In genomic region chr17:19040350-19040749, GRCh38 we compare ENCODE assay signal across 9 cellular contexts. TPM values are rescaled to one million over a fixed set of nuclear protein-coding genes. Genes with fewer than 3 reads are reported as not detected.
A peak's percentile ranks its signal among the peaks of the same experiment; 100 is the strongest.
DNase-seq lines count a peak whose midpoint lies in the region; ATAC-seq, FAIRE-seq and TF ChIP-seq lines count a peak whose summit lies in the region.
"Not testable (repeated sequence)": the region's sequence is repeated elsewhere in the genome, so short reads cannot be mapped to it uniquely, and the experiment has no call there.
"Had no signal": no experiment of that assay in that cellular context is flagged by ENCODE, and none has a peak within 500 bp of the region (broad histone marks: within the 10 kb centered on the region; RNA-seq: fewer than 3 reads in every experiment).

No MANE protein-coding gene starts in this region.

- not testable (repeated sequence) for H3K27me3 ChIP-seq in CD4-positive, alpha-beta T cell (ENCODE audit: control insufficient read depth, insufficient read depth, low read length); OCI-LY1 (ENCODE audit: insufficient read depth, low read length)

- TF ChIP-seq POLR2A in GM12892 (IDR thresholded peaks at IDR 0.05; ENCODE audit: low read depth, low read length) = not testable (repeated sequence)

- peak; percentile 49 for ATAC-seq in CD4-positive, alpha-beta T cell (ENCODE audit: poor library complexity)
- ATAC-seq in activated naive CD8-positive, alpha-beta T cell treated with anti-CD3 and anti-CD28 coated beads, Interleukin-2, amount 10 ng/mL, durations not matched to agents 7 days and 5 days (ENCODE audit: low read depth) = peak; percentile 46
- peak; percentile 9 for ATAC-seq in mucosa of descending colon

- not testable (repeated sequence) for H3K4me1 Mint-ChIP-seq in CD4-positive, alpha-beta T cell (ENCODE audit: low read depth); activated CD4-positive, alpha-beta memory T cell treated with anti-CD3 and anti-CD28 coated beads for 36 hours (ENCODE audit: low read depth); activated naive CD8-positive, alpha-beta T cell treated with anti-CD3 and anti-CD28 coated beads, Interleukin-2, amount 10 ng/mL, durations not matched to agents 7 days and 5 days

- H3K27ac Mint-ChIP-seq in CD4-positive, alpha-beta T cell; activated naive CD8-positive, alpha-beta T cell treated with anti-CD3 and anti-CD28 coated beads, Interleukin-2, amount 10 ng/mL, durations not matched to agents 7 days and 5 days: not testable (repeated sequence)
- H3K27ac Mint-ChIP-seq in activated CD4-positive, alpha-beta memory T cell treated with anti-CD3 and anti-CD28 coated beads for 36 hours = peak overlapping the region; percentile 50

- POLR2A ChIA-PET in CD4-positive, alpha-beta T cell (lab: Charles Lee); activated CD4-positive, alpha-beta memory T cell treated with anti-CD3 and anti-CD28 coated beads for 36 hours (lab: Charles Lee); activated naive CD8-positive, alpha-beta T cell treated with anti-CD3 and anti-CD28 coated beads, Interleukin-2, amount 10 ng/mL, durations not matched to agents 7 days and 5 days (lab: Charles Lee): not testable (repeated sequence)

- not testable (repeated sequence) for DNase-seq in CD4-positive, alpha-beta T cell; GM12892 (ENCODE audit: insufficient read length); activated CD4-positive, alpha-beta memory T cell treated with anti-CD3 and anti-CD28 coated beads for 36 hours; activated naive CD8-positive, alpha-beta T cell treated with anti-CD3 and anti-CD28 coated beads, Interleukin-2, amount 10 ng/mL, durations not matched to agents 7 days and 5 days; mucosa of descending colon; urothelium cell line (ENCODE audit: low spot score)

- not testable (repeated sequence) for H3K4me2 ChIP-seq in OCI-LY1 (ENCODE audit: low read length)

- not testable (repeated sequence) for H3K9me2 ChIP-seq in OCI-LY1 (ENCODE audit: low read depth, low read length)

- CTCF ChIA-PET in CD4-positive, alpha-beta T cell (lab: Charles Lee); activated CD4-positive, alpha-beta memory T cell treated with anti-CD3 and anti-CD28 coated beads for 36 hours (lab: Charles Lee): not testable (repeated sequence)

- intact Hi-C loops in CD4-positive, alpha-beta T cell (cut with DNase I, micrococcal nuclease); activated CD4-positive, alpha-beta memory T cell treated with anti-CD3 and anti-CD28 coated beads for 36 hours (cut with micrococcal nuclease); mucosa of descending colon (cut with DNase I, micrococcal nuclease): not testable (repeated sequence)

- not testable (repeated sequence) for H3K27ac ChIP-seq in CD4-positive, alpha-beta T cell (ENCODE audit: low read depth, low read length)
- peak overlapping the region; percentile 74 for H3K27ac ChIP-seq in OCI-LY1 (ENCODE audit: low read depth, low read length, poor library complexity, severe bottlenecking)

- H3F3A ChIP-seq in OCI-LY1 (ENCODE audit: insufficient read depth, low read length) = not testable (repeated sequence)

- not testable (repeated sequence) for H3K27me3 Mint-ChIP-seq in CD4-positive, alpha-beta T cell; activated CD4-positive, alpha-beta memory T cell treated with anti-CD3 and anti-CD28 coated beads for 36 hours; activated naive CD8-positive, alpha-beta T cell treated with anti-CD3 and anti-CD28 coated beads, Interleukin-2, amount 10 ng/mL, durations not matched to agents 7 days and 5 days

- H3K79me2 ChIP-seq in OCI-LY1 (ENCODE audit: insufficient read depth, low read length) = not testable (repeated sequence)

- not testable (repeated sequence) for H4K20me1 ChIP-seq in OCI-LY1 (ENCODE audit: insufficient read depth, low read length)

- H3K9me3 ChIP-seq in CD4-positive, alpha-beta T cell (ENCODE audit: control insufficient read depth, low read length); OCI-LY1 (ENCODE audit: low read length); mucosa of descending colon: not testable (repeated sequence)

- not testable (repeated sequence) for H3K4me3 Mint-ChIP-seq in CD4-positive, alpha-beta T cell; activated CD4-positive, alpha-beta memory T cell treated with anti-CD3 and anti-CD28 coated beads for 36 hours; activated naive CD8-positive, alpha-beta T cell treated with anti-CD3 and anti-CD28 coated beads, Interleukin-2, amount 10 ng/mL, durations not matched to agents 7 days and 5 days

- not testable (repeated sequence) for H3K9ac ChIP-seq in OCI-LY1 (ENCODE audit: low read length)

- not testable (repeated sequence) for TF ChIP-seq CTCF in CD4-positive, alpha-beta T cell (IDR thresholded peaks at IDR 0.05); OCI-LY1 (IDR thresholded peaks at IDR 0.05; ENCODE audit: low read length); mucosa of descending colon (IDR thresholded peaks at IDR 0.05)

- peaks cover 10% of the 10 kb centered on the region for H3K4me1 ChIP-seq in OCI-LY1 (ENCODE audit: insufficient read depth, low read length, severe bottlenecking)
- H3K4me1 ChIP-seq in mucosa of descending colon (ENCODE audit: low read depth) = not testable (repeated sequence)

- not testable (repeated sequence) for H3K36me3 ChIP-seq in OCI-LY1 (ENCODE audit: insufficient read depth, low read length); mucosa of descending colon (ENCODE audit: low read depth)

- H3K9me3 Mint-ChIP-seq in CD4-positive, alpha-beta T cell; activated CD4-positive, alpha-beta memory T cell treated with anti-CD3 and anti-CD28 coated beads for 36 hours; activated naive CD8-positive, alpha-beta T cell treated with anti-CD3 and anti-CD28 coated beads, Interleukin-2, amount 10 ng/mL, durations not matched to agents 7 days and 5 days: not testable (repeated sequence)

- not testable (repeated sequence) for H3K4me3 ChIP-seq in OCI-LY1 (ENCODE audit: low read depth, low read length, poor library complexity, severe bottlenecking); mucosa of descending colon

- not testable (repeated sequence) for H2AFZ ChIP-seq in OCI-LY1 (ENCODE audit: low read length)

- H3K36me3 Mint-ChIP-seq in CD4-positive, alpha-beta T cell (ENCODE audit: low read depth); activated CD4-positive, alpha-beta memory T cell treated with anti-CD3 and anti-CD28 coated beads for 36 hours; activated naive CD8-positive, alpha-beta T cell treated with anti-CD3 and anti-CD28 coated beads, Interleukin-2, amount 10 ng/mL, durations not matched to agents 7 days and 5 days: not testable (repeated sequence)

- FAIRE-seq in GM12892 (lab: Jason Lieb, UNC) (peak; percentile 79), urothelium cell line (lab: Jason Lieb, UNC) (peak; percentile 27)

RNA-seq across cellular contexts. Expression of gene GRAP, which starts 6.4 kb away (rescaled TPM):
- total RNA-seq in CD4-positive, alpha-beta T cell = 10 to 100 TPM; 20.1 to 20.4 TPM
- 18.1 TPM for polyA plus RNA-seq in GM12892 (2012; ENCODE audit: missing spikeins)
- total RNA-seq in activated CD4-positive, alpha-beta memory T cell treated with anti-CD3 and anti-CD28 coated beads for 36 hours = 1 to 10 TPM; 9.6 to 9.9 TPM
- total RNA-seq in activated naive CD8-positive, alpha-beta T cell treated with anti-CD3 and anti-CD28 coated beads, Interleukin-2, amount 10 ng/mL, durations not matched to agents 7 days and 5 days = 10 to 100 TPM; 27.7 to 30.3 TPM
- 1 to 10 TPM; 1.2 to 2.5 (median 1.8) TPM for total RNA-seq in mucosa of descending colon
- total RNA-seq: A172, Daoy had no signal

RNA-seq across cellular contexts. Expression of gene FAM83G, which starts 35.8 kb away (rescaled TPM):
- 1 to 10 TPM; 2.9 to 3.0 TPM for total RNA-seq in CD4-positive, alpha-beta T cell
- 3.2 TPM for polyA plus RNA-seq in GM12892 (2012; ENCODE audit: missing spikeins)
- 10 to 100 TPM; 12.6 to 14.3 TPM for total RNA-seq in activated CD4-positive, alpha-beta memory T cell treated with anti-CD3 and anti-CD28 coated beads for 36 hours
- total RNA-seq in activated naive CD8-positive, alpha-beta T cell treated with anti-CD3 and anti-CD28 coated beads, Interleukin-2, amount 10 ng/mL, durations not matched to agents 7 days and 5 days = 1 to 10 TPM; 7.1 to 8.3 TPM
- total RNA-seq in mucosa of descending colon = 10 to 100 TPM; 18.9 to 40.4 (median 29.1) TPM
